Comparison of ENCODE assay signal across 23 cellular contexts in the genomic region with DNA sequence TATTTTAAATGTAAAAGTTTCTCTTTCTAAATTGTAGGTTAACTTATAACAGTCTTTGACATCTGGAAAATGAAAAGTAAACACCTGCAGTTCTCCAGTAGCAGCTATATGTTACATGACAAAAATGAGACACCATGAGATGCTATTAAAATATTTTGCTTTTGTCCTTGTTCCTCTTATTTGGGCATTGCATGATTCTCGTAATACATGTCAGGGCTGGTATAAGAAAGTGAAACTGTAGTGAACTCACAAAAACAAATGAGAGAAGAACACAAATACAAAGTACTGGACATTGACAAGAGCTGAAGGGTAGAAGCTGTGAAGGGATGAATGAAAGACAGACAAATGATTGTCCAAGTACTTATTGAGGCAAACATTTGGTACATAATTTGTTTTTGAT.
"Had no signal": no experiment of that assay in that cellular context is flagged by ENCODE, and none has a peak within 500 bp of the region (broad histone marks: within the 10 kb centered on the region; RNA-seq: fewer than 3 reads in every experiment).

No MANE protein-coding gene starts in this region.

- ATAC-seq: activated CD4-positive, alpha-beta T cell treated with anti-CD3 and anti-CD28 coated beads for 36 hours; effector memory CD8-positive, alpha-beta T cell; gastrocnemius medialis; mucosa of descending colon; natural killer cell treated with Interleukin-12 subunit alpha and Interleukin-12 subunit beta and Interleukin-15 and Interleukin-18, amount 100 ng/mL, for 72 hours; stimulated activated memory B cell treated with anti-CD40 and anti-IgM and Interleukin-4, amounts not matched to agents 10 μg/mL and 1 μg/mL and 100 μg/mL, for 72 hours; stimulated activated naive CD8-positive, alpha-beta T cell treated with anti-CD3 and anti-CD28 coated beads, Interleukin-15, amount 100 ng/mL, for 72 hours had no signal

- DNase-seq: activated CD4-positive, alpha-beta T cell treated with anti-CD3 and anti-CD28 coated beads for 36 hours; activated CD4-positive, alpha-beta T cell treated with anti-CD3 and anti-CD28 coated beads, Interleukin-2, amount 50 U/mL, for 4 hours; activated CD4-positive, CD25-positive, alpha-beta regulatory T cell; activated effector memory CD4-positive, alpha-beta T cell treated with Interleukin-2 at 50 U/mL for 16 hours; activated naive CD4-positive, alpha-beta T cell treated with anti-CD3 and anti-CD28 coated beads for 36 hours; activated naive CD8-positive, alpha-beta T cell treated with anti-CD3 and anti-CD28 coated beads, Interleukin-2, amount 10 ng/mL, durations not matched to agents 7 days and 5 days; cerebellar nuclear complex; cortex of kidney; effector memory CD8-positive, alpha-beta T cell; erythroblast; gastrocnemius medialis; glutamatergic neuron; left ventricle myocardium inferior; mucosa of descending colon; stimulated activated CD4-positive, alpha-beta T cell treated with anti-CD3 and anti-CD28 coated beads, Interleukin-1b, Interleukin-23, amount 100 ng/mL, for 48 hours; stimulated activated CD4-positive, alpha-beta T cell treated with anti-CD3 and anti-CD28 coated beads, Interleukin-4, amount 100 ng/mL, for 4 hours; stimulated activated CD8-positive, alpha-beta memory T cell treated with anti-CD3 and anti-CD28 coated beads, Interleukin-4, amount 100 ng/mL, for 48 hours; stimulated activated naive CD8-positive, alpha-beta T cell treated with anti-CD3 and anti-CD28 coated beads, Interleukin-15, amount 100 ng/mL, for 72 hours; substantia nigra; thyroid gland; upper lobe of left lung had no signal
